In genomic region chr3:4772171-4772804, GRCh38 we compare ENCODE assay signal across 10 cellular contexts.
DNase-seq lines count a peak whose midpoint lies in the region; ATAC-seq and TF ChIP-seq lines count a peak whose summit lies in the region.
"Had no signal": no experiment of that assay in that cellular context is flagged by ENCODE, and none has a peak within 500 bp of the region (broad histone marks: within the 10 kb centered on the region; RNA-seq: fewer than 3 reads in every experiment).

No MANE protein-coding gene starts in this region.

- H3K27me3 Mint-ChIP-seq in effector memory CD8-positive, alpha-beta T cell: no peaks in the 10 kb centered on the region

- intact Hi-C loops in prostate gland (cut with DNase I): no loop called here

- no peak for TF ChIP-seq EP300 in gastroesophageal sphincter (IDR thresholded peaks at IDR 0.05)

- H3K4me1 ChIP-seq in gastroesophageal sphincter: peaks cover 8 to 45% (median 25%) of the 10 kb centered on the region in 3 donors
- H3K4me1 ChIP-seq in prostate gland (replicated peaks): peaks cover 15% of the 10 kb centered on the region

- TF ChIP-seq POLR2A in gastroesophageal sphincter (IDR thresholded peaks at IDR 0.05): no peak
- peak; percentile 9 for TF ChIP-seq POLR2A in prostate gland (IDR thresholded peaks at IDR 0.05)

- DNase-seq in AG20443 (ENCODE audit: low spot score): peak; percentile 85
- peak; percentile 93 for DNase-seq in prostate gland (ENCODE audit: low spot score)
- no peak for DNase-seq in effector memory CD8-positive, alpha-beta T cell
- DNase-seq: DMS79 had no signal

- peaks cover 0 to 73% of the 10 kb centered on the region in 2 donors for H3K36me3 ChIP-seq in gastroesophageal sphincter
- H3K36me3 ChIP-seq in prostate gland: no peaks in the 10 kb centered on the region

- H3K4me3 ChIP-seq in gastroesophageal sphincter (no peak overlapping the region), prostate gland (no peak overlapping the region)
- H3K4me3 ChIP-seq: SK-N-MC had no signal

- H3K4me3 Mint-ChIP-seq in effector memory CD8-positive, alpha-beta T cell: no peak overlapping the region

- H3K9me3 ChIP-seq in gastroesophageal sphincter: no peaks in the 10 kb centered on the region
- no peaks in the 10 kb centered on the region for H3K9me3 ChIP-seq in prostate gland

- peak overlapping the region; percentile 77 for H3K27ac ChIP-seq in VCaP
- H3K27ac ChIP-seq in gastroesophageal sphincter: peak overlapping the region; percentile 25 to 77 (median 72)
- H3K27ac ChIP-seq in prostate gland: peak overlapping the region; percentile 80 to 84
- H3K27ac ChIP-seq: SK-N-MC had no signal

- peaks cover 3% of the 10 kb centered on the region for H3K36me3 Mint-ChIP-seq in effector memory CD8-positive, alpha-beta T cell (ENCODE audit: insufficient read depth)

- no peaks in the 10 kb centered on the region for H3K27me3 ChIP-seq in gastroesophageal sphincter
- no peaks in the 10 kb centered on the region for H3K27me3 ChIP-seq in prostate gland (replicated peaks; ENCODE audit: insufficient read depth)

- ATAC-seq in gastroesophageal sphincter: peak; percentile 77
- ATAC-seq in GM19455 (IDR thresholded peaks at IDR 0.05; ENCODE audit: unreplicated experiment): no peak
- ATAC-seq in GM18867 (IDR thresholded peaks at IDR 0.05; ENCODE audit: unreplicated experiment): no peak
- no peak for ATAC-seq in effector memory CD8-positive, alpha-beta T cell (replicated peaks)
- ATAC-seq in HG02588 (IDR thresholded peaks at IDR 0.05; ENCODE audit: unreplicated experiment): no peak

- H3K4me1 Mint-ChIP-seq in effector memory CD8-positive, alpha-beta T cell (ENCODE audit: low read depth in 2 of 2): peaks cover 0 to 2% of the 10 kb centered on the region in 2 donors

- H3K9me3 Mint-ChIP-seq in effector memory CD8-positive, alpha-beta T cell: no peaks in the 10 kb centered on the region

- WGBS in gastroesophageal sphincter (ENCODE audit: low coverage in 1 of 2), 2 donors: 20 to 25% methylated on average over 1 to 2 of the region's 4 CpGs
- WGBS in prostate gland: 11% methylated on average over 4 of the region's 4 CpGs

- H3K27ac Mint-ChIP-seq in effector memory CD8-positive, alpha-beta T cell: peak overlapping the region in 1 of 2 donors; percentile 17

- no peak for TF ChIP-seq CTCF in VCaP (conservative IDR thresholded peaks at IDR 0.05)
- no peak for TF ChIP-seq CTCF in gastroesophageal sphincter (IDR thresholded peaks at IDR 0.05)
- TF ChIP-seq CTCF in prostate gland (IDR thresholded peaks at IDR 0.05): no peak

Comparison
In these comparisons a context has a peak if more than half of its experiments do, and no peak if none do; other contexts are left out.
1. DNase-seq: peak in AG20443 (single experiment) and prostate gland (single experiment); none in effector memory CD8-positive, alpha-beta T cell (0 of 3).
2. Peak in every context shown above with its lines, with median percentiles within 50 percentile points of each other: H3K27ac ChIP-seq.